Comparison of ENCODE assay signal across 8 cellular contexts in genomic region chr7:70829221-70830059, GRCh38.
A peak's percentile ranks its signal among the peaks of the same experiment; 100 is the strongest.
DNase-seq lines count a peak whose midpoint lies in the region; ATAC-seq lines count a peak whose summit lies in the region.

No MANE protein-coding gene starts in this region.

- ATAC-seq in HG03108 (IDR thresholded peaks at IDR 0.05; ENCODE audit: unreplicated experiment) (peak; percentile 77), esophagus mucosa (peak; percentile 63), naive B cell (ENCODE audit: low read depth in 2 of 2) (peak in 1 of 2 donors; percentile 48)

- H3K4me3 Mint-ChIP-seq in naive B cell = peak overlapping the region in 4 of 8 donors; percentile 3 to 65 (median 24)

- peaks cover 19 to 30% (median 19%) of the 10 kb centered on the region in 3 donors for H3K27me3 Mint-ChIP-seq in naive B cell

- peak overlapping the region in 1 of 6 donors; percentile 41 for H3K27ac Mint-ChIP-seq in naive B cell

- peak; percentile 29 for DNase-seq in NCI-H2107 treated with DMSO at 0.1 percent for 48 hours (lab: John Stamatoyannopoulos, UW; ENCODE audit: unreplicated experiment)
- DNase-seq in NCI-H2107 (lab: John Stamatoyannopoulos, UW) = no peak
- DNase-seq in NK-92 (lab: John Stamatoyannopoulos, UW; ENCODE audit: unreplicated experiment) = peak; percentile 19
- peak; percentile 23 for DNase-seq in activated T-cell treated with anti-CD3 and anti-CD28 coated beads for 1 hour (ENCODE audit: low read depth)
- DNase-seq in naive B cell = peak; percentile 26
- peak; percentile 11 to 17 for DNase-seq in stimulated activated CD8-positive, alpha-beta memory T cell treated with anti-CD3 and anti-CD28 coated beads, Interleukin-7, amount 100 ng/mL, for 1 hour (ENCODE audit: low read depth in 2 of 2)

- H3K9me3 Mint-ChIP-seq in naive B cell = peaks cover 0 to 8% (median 5%) of the 10 kb centered on the region in 7 donors

- peaks cover 8 to 17% (median 10%) of the 10 kb centered on the region in 3 donors for H3K4me1 Mint-ChIP-seq in naive B cell

- H3K36me3 Mint-ChIP-seq in naive B cell = peaks cover 0 to 8% of the 10 kb centered on the region in 2 donors
